8 cellular contexts compared by ENCODE assay signal in genomic region chr11:119207300-119207570, GRCh38. TPM values are rescaled to one million over a fixed set of nuclear protein-coding genes. Genes with fewer than 3 reads are reported as not detected.
DNase-seq lines count a peak whose midpoint lies in the region; ATAC-seq, FAIRE-seq and TF ChIP-seq lines count a peak whose summit lies in the region.

No MANE protein-coding gene starts in this region.

- TF ChIP-seq CTCF in right atrium auricular region (IDR thresholded peaks at IDR 0.05) (no peak), astrocyte of the spinal cord (IDR thresholded peaks at IDR 0.05; ENCODE audit: low read depth, low read length) (no peak)

- in situ Hi-C loops in astrocyte of the spinal cord (cut with HindIII; ENCODE audit: low sequenced_read_pairs): no loop called here

- H3K4me1 Mint-ChIP-seq in memory B cell: peaks cover 16% of the 10 kb centered on the region

- H3K9me3 Mint-ChIP-seq in memory B cell: no peaks in the 10 kb centered on the region

- H3K36me3 Mint-ChIP-seq in memory B cell: no peaks in the 10 kb centered on the region

- peak overlapping the region; percentile 95 to 99 for H3K27ac ChIP-seq in right atrium auricular region

- H3K27me3 ChIP-seq in right atrium auricular region: no peaks in the 10 kb centered on the region

- no peaks in the 10 kb centered on the region for H3K27me3 Mint-ChIP-seq in memory B cell

- FAIRE-seq in frontal cortex (lab: Jason Lieb, UNC): no peak

- no peaks in the 10 kb centered on the region for H3K9me3 ChIP-seq in right atrium auricular region

- H3K27ac Mint-ChIP-seq in memory B cell: peak overlapping the region; percentile 85

- ATAC-seq in left cardiac atrium (no peak), memory B cell (ENCODE audit: low read depth) (peak; percentile 10), HG03521 (IDR thresholded peaks at IDR 0.05; ENCODE audit: unreplicated experiment) (no peak)

- peak overlapping the region; percentile 99 for H3K4me3 Mint-ChIP-seq in memory B cell

- no peak for DNase-seq in right atrium auricular region (ENCODE audit: low spot score)
- no peak for DNase-seq in left cardiac atrium
- peak; percentile 15 for DNase-seq in astrocyte of the spinal cord (ENCODE audit: low read depth, low spot score)
- DNase-seq in memory B cell (ENCODE audit: low spot score in 2 of 2): peak in 1 of 2 donors; percentile 11
- DNase-seq in frontal cortex (ENCODE audit: low spot score in 2 of 2): no peak
- DNase-seq in activated effector memory CD4-positive, alpha-beta T cell treated with Interleukin-2 at 50 U/mL for 16 hours: no peak
- no peak for DNase-seq in Ammon's horn (ENCODE audit: low spot score)

- intact Hi-C loops in left cardiac atrium (cut with DNase I): loop anchor here (5.0 to 10.0 kb wide), 3 partner anchors 78 to 118 kb away; no protein-coding TSS in a partner anchor

- H3K4me1 ChIP-seq in right atrium auricular region: peaks cover 3 to 41% of the 10 kb centered on the region in 2 donors

- H3K4me3 ChIP-seq in right atrium auricular region (peak overlapping the region; percentile 95 to 100), astrocyte of the spinal cord (ENCODE audit: low read depth, low read length) (peak overlapping the region; percentile 95)

- no peaks in the 10 kb centered on the region for H3K36me3 ChIP-seq in right atrium auricular region

RNA-seq across cellular contexts. Expression of gene CBL, which starts 1.1 kb away (rescaled TPM):
- total RNA-seq in right atrium auricular region (10 to 100 TPM in 1 of 2 donors, 1 to 10 TPM in 1; 8.5 to 14.5 TPM), left cardiac atrium (10 to 100 TPM; 11.1 to 13.8 TPM), frontal cortex (8.6 TPM)

RNA-seq across cellular contexts. Expression of gene NHERF4, which starts 22.0 kb away (rescaled TPM):
- total RNA-seq in right atrium auricular region: 1 to 10 TPM; 1.7 to 5.6 TPM
- total RNA-seq in left cardiac atrium: 1 to 10 TPM in 1 of 2 donors, under 1 TPM in 1; 0.84 to 3.2 TPM
- not detected for total RNA-seq in frontal cortex

RNA-seq across cellular contexts. Expression of gene NLRX1, which starts 38.7 kb away (rescaled TPM):
- 10 to 100 TPM; 16.9 to 24.3 TPM for total RNA-seq in right atrium auricular region
- 10 to 100 TPM; 14.8 to 18.3 TPM for total RNA-seq in left cardiac atrium
- total RNA-seq in frontal cortex: 2.0 TPM

RNA-seq across cellular contexts. Expression of gene ABCG4, which starts 58.4 kb away (rescaled TPM):
- 1 to 10 TPM; 1.4 to 1.8 TPM for total RNA-seq in right atrium auricular region
- 1 to 10 TPM in 1 of 2 donors, under 1 TPM in 1; 0.68 to 1.8 TPM for total RNA-seq in left cardiac atrium
- 2.0 TPM for total RNA-seq in frontal cortex
